23 cellular contexts compared by ENCODE assay signal in the genomic region with DNA sequence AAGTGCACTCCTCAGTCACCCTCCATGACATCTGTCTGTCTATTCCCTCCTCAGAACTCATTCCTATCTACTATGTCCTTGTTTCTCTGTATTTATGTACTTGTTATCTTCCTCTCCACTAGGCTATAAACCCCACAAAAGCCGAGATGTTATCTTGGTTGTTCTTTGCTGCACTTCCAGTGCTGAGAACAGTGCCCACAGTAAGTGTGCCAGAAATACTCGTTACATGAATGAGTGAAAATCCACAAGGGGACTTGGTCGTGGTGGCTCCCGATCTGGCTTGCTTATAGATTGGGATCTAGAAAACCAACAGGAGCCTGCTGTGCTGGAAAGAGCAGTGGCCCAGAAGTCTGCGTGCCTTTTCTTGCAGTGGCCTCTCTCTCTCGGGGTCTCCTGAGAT.
"Had no signal": no experiment of that assay in that cellular context is flagged by ENCODE, and none has a peak within 500 bp of the region (broad histone marks: within the 10 kb centered on the region; RNA-seq: fewer than 3 reads in every experiment).

No MANE protein-coding gene starts in this region.

- H3K4me3 ChIP-seq: mucosa of descending colon, psoas muscle, spleen, tibial artery, upper lobe of left lung, uterus had no signal

- ATAC-seq: left lobe of liver; mucosa of descending colon; naive thymus-derived CD8-positive, alpha-beta T cell; psoas muscle; sciatic nerve; stimulated activated memory B cell treated with anti-CD40 and anti-IgM and Interleukin-4, amounts not matched to agents 10 μg/mL and 1 μg/mL and 100 μg/mL, for 72 hours had no signal

- H3K4me1 ChIP-seq: psoas muscle, spleen had no signal

- H3K27ac Mint-ChIP-seq: endodermal cell; naive thymus-derived CD8-positive, alpha-beta T cell; stimulated activated memory B cell treated with anti-CD40 and anti-IgM and Interleukin-4, amounts not matched to agents 10 μg/mL and 1 μg/mL and 100 μg/mL, for 72 hours; stimulated activated naive CD8-positive, alpha-beta T cell treated with anti-CD3 and anti-CD28 coated beads, Interleukin-15, Interleukin-2, amounts not matched to agents 100 ng/mL and 50 ng/mL, for 24 hours had no signal

- H3K36me3 Mint-ChIP-seq: naive thymus-derived CD8-positive, alpha-beta T cell; stimulated activated memory B cell treated with anti-CD40 and anti-IgM and Interleukin-4, amounts not matched to agents 10 μg/mL and 1 μg/mL and 100 μg/mL, for 72 hours had no signal

- H3K9me3 Mint-ChIP-seq: stimulated activated memory B cell treated with anti-CD40 and anti-IgM and Interleukin-4, amounts not matched to agents 10 μg/mL and 1 μg/mL and 100 μg/mL, for 72 hours; stimulated activated naive CD8-positive, alpha-beta T cell treated with anti-CD3 and anti-CD28 coated beads, Interleukin-15, Interleukin-2, amounts not matched to agents 100 ng/mL and 50 ng/mL, for 24 hours had no signal

- H3K27ac ChIP-seq: neutrophil, psoas muscle, spleen, tibial artery, upper lobe of left lung, uterus had no signal

- H3K36me3 ChIP-seq: neutrophil, spleen, tibial artery, upper lobe of left lung, uterus had no signal

- H3K27me3 ChIP-seq: tibial artery, upper lobe of left lung, uterus had no signal

- H3K9me3 ChIP-seq: mucosa of descending colon, neutrophil, psoas muscle, tibial artery, uterus had no signal

- FAIRE-seq: endothelial cell of umbilical vein had no signal

- H3K4me1 Mint-ChIP-seq: endodermal cell; naive thymus-derived CD8-positive, alpha-beta T cell; stimulated activated memory B cell treated with anti-CD40 and anti-IgM and Interleukin-4, amounts not matched to agents 10 μg/mL and 1 μg/mL and 100 μg/mL, for 72 hours had no signal

- H3K4me3 Mint-ChIP-seq: endodermal cell; naive thymus-derived CD8-positive, alpha-beta T cell; stimulated activated memory B cell treated with anti-CD40 and anti-IgM and Interleukin-4, amounts not matched to agents 10 μg/mL and 1 μg/mL and 100 μg/mL, for 72 hours; stimulated activated naive CD8-positive, alpha-beta T cell treated with anti-CD3 and anti-CD28 coated beads, Interleukin-15, Interleukin-2, amounts not matched to agents 100 ng/mL and 50 ng/mL, for 24 hours had no signal

- DNase-seq: effector CD4-positive, alpha-beta T cell; endodermal cell; erythroblast; foreskin melanocyte; head of caudate nucleus; hippocampal formation; mucosa of descending colon; naive thymus-derived CD8-positive, alpha-beta T cell; psoas muscle; retina; spleen; stimulated activated CD4-positive, alpha-beta T cell treated with anti-CD3 and anti-CD28 coated beads, Interleukin-15, amount 100 ng/mL, for 24 hours; stimulated activated CD4-positive, alpha-beta T cell treated with anti-CD3 and anti-CD28 coated beads, Interleukin-1b, Interleukin-23, amount 100 ng/mL, for 48 hours; stimulated activated CD4-positive, alpha-beta T cell treated with anti-CD3 and anti-CD28 coated beads, Interleukin-4, amount 100 ng/mL, for 24 hours; tibial artery; upper lobe of left lung; uterus had no signal
